ENCODE assay signal across 1 cellular context in the genomic region with DNA sequence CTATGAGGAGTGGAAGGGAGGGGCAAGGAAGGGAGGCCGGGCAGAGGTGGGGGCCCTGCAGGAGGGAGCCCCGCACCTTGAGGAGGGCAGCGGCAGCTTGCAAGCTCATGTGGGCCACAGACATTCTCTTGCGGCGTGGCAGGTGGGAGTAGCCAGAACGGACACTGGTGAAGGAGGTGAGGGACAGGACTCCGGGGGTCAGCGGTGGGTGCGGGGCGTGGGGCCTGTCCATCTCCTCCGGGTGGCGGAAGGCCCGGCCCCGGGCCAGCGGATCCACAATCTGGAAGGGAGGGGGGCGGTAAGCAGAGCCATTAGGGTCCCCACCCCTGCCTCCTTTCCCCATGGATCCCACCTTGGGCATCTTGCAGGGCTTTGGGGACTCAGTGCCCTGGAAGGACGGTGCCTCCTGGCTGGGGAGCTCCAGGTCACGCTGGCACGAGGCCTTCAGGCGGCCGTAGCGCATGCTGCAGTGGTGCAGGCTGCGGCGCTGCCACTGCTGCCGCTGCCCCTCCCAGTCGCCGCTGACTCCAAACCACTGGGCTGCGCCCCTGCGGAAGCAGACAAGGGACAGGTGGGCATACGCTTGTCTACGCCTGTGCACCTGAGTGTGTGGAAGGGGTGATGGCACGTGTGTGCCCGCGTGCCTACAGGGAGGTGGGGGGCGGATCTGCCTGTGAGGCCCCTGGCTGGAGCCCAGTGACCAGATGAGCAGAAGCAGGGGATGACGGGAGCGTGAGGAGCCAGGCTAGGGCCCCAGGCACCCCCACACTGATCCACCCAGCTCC.
TF ChIP-seq lines count a peak whose summit lies in the region.

No MANE protein-coding gene starts in this region.

TF ChIP-seq in GM12878, 131 proteins besides CTCF, POLR2A, EP300 and RAD21:
- TF ChIP-seq, protein P1, sequence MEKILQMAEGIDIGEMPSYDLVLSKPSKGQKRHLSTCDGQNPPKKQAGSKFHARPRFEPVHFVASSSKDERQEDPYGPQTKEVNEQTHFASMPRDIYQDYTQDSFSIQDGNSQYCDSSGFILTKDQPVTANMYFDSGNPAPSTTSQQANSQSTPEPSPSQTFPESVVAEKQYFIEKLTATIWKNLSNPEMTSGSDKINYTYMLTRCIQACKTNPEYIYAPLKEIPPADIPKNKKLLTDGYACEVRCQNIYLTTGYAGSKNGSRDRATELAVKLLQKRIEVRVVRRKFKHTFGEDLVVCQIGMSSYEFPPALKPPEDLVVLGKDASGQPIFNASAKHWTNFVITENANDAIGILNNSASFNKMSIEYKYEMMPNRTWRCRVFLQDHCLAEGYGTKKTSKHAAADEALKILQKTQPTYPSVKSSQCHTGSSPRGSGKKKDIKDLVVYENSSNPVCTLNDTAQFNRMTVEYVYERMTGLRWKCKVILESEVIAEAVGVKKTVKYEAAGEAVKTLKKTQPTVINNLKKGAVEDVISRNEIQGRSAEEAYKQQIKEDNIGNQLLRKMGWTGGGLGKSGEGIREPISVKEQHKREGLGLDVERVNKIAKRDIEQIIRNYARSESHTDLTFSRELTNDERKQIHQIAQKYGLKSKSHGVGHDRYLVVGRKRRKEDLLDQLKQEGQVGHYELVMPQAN (conservative IDR thresholded peaks at IDR 0.05): no peak
- TF ChIP-seq CBX5 (IDR thresholded peaks at IDR 0.05; ENCODE audit: low read depth): no peak
- TF ChIP-seq, protein P2, sequence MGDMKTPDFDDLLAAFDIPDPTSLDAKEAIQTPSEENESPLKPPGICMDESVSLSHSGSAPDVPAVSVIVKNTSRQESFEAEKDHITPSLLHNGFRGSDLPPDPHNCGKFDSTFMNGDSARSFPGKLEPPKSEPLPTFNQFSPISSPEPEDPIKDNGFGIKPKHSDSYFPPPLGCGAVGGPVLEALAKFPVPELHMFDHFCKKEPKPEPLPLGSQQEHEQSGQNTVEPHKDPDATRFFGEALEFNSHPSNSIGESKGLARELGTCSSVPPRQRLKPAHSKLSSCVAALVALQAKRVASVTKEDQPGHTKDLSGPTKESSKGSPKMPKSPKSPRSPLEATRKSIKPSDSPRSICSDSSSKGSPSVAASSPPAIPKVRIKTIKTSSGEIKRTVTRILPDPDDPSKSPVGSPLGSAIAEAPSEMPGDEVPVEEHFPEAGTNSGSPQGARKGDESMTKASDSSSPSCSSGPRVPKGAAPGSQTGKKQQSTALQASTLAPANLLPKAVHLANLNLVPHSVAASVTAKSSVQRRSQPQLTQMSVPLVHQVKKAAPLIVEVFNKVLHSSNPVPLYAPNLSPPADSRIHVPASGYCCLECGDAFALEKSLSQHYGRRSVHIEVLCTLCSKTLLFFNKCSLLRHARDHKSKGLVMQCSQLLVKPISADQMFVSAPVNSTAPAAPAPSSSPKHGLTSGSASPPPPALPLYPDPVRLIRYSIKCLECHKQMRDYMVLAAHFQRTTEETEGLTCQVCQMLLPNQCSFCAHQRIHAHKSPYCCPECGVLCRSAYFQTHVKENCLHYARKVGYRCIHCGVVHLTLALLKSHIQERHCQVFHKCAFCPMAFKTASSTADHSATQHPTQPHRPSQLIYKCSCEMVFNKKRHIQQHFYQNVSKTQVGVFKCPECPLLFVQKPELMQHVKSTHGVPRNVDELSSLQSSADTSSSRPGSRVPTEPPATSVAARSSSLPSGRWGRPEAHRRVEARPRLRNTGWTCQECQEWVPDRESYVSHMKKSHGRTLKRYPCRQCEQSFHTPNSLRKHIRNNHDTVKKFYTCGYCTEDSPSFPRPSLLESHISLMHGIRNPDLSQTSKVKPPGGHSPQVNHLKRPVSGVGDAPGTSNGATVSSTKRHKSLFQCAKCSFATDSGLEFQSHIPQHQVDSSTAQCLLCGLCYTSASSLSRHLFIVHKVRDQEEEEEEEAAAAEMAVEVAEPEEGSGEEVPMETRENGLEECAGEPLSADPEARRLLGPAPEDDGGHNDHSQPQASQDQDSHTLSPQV (IDR thresholded peaks at IDR 0.05): no peak
- TF ChIP-seq NBN (IDR thresholded peaks at IDR 0.05): no peak
- TF ChIP-seq WRNIP1 (IDR thresholded peaks at IDR 0.05; ENCODE audit: borderline replicate concordance, low read depth, low read length): no peak
- TF ChIP-seq, protein P3, sequence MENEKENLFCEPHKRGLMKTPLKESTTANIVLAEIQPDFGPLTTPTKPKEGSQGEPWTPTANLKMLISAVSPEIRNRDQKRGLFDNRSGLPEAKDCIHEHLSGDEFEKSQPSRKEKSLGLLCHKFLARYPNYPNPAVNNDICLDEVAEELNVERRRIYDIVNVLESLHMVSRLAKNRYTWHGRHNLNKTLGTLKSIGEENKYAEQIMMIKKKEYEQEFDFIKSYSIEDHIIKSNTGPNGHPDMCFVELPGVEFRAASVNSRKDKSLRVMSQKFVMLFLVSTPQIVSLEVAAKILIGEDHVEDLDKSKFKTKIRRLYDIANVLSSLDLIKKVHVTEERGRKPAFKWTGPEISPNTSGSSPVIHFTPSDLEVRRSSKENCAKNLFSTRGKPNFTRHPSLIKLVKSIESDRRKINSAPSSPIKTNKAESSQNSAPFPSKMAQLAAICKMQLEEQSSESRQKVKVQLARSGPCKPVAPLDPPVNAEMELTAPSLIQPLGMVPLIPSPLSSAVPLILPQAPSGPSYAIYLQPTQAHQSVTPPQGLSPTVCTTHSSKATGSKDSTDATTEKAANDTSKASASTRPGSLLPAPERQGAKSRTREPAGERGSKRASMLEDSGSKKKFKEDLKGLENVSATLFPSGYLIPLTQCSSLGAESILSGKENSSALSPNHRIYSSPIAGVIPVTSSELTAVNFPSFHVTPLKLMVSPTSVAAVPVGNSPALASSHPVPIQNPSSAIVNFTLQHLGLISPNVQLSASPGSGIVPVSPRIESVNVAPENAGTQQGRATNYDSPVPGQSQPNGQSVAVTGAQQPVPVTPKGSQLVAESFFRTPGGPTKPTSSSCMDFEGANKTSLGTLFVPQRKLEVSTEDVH (IDR thresholded peaks at IDR 0.05; ENCODE audit: low read depth, partially characterized antibody): no peak
- TF ChIP-seq POU2F2 (IDR thresholded peaks at IDR 0.05; ENCODE audit: borderline replicate concordance, low read depth, low read length): no peak
- no peak for TF ChIP-seq LARP7 (IDR thresholded peaks at IDR 0.05)
- TF ChIP-seq MYB (IDR thresholded peaks at IDR 0.05; ENCODE audit: borderline replicate concordance, low read depth, low read length): no peak
- no peak for TF ChIP-seq BCL11A (IDR thresholded peaks at IDR 0.05; ENCODE audit: low read depth, low read length)
- no peak for TF ChIP-seq DPF2 (IDR thresholded peaks at IDR 0.05)
- TF ChIP-seq ZNF384 (IDR thresholded peaks at IDR 0.05; ENCODE audit: borderline replicate concordance, low read depth, low read length): no peak
- TF ChIP-seq NR2F1 (conservative IDR thresholded peaks at IDR 0.05): no peak
- TF ChIP-seq POLR2AphosphoS5 (IDR thresholded peaks at IDR 0.05; ENCODE audit: low read length): no peak
- TF ChIP-seq YY1 (IDR thresholded peaks at IDR 0.05; ENCODE audit: low read depth, low read length): no peak
- TF ChIP-seq EGR1 (IDR thresholded peaks at IDR 0.05; ENCODE audit: borderline replicate concordance in 1 of 2, low read depth in 2 of 2, low read length in 2 of 2): no peak
TF ChIP-seq in GM12878: peak in this region for 0.
